26 cellular contexts compared by ENCODE assay signal in the genomic region with DNA sequence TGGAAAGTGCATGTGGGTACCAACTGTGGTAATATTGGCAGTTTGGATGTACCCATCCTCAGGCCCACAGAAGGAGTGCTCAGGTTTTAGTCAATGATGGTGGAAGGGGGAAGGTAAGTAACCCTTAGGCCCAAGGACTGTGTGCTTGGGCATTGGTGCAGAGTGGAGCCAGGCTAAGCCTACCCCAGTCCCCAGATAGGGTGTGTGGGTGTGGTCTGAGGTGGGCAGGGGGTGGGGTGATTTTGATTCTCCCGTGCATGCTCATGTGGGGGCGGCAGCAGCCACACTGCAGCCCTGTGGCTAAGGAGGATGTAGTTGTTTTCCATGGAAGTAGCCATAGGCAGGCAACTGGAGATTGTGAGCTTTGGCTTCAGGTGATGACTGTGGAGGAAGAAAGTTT.
"Had no signal": no experiment of that assay in that cellular context is flagged by ENCODE, and none has a peak within 500 bp of the region (broad histone marks: within the 10 kb centered on the region; RNA-seq: fewer than 3 reads in every experiment).

No MANE protein-coding gene starts in this region.

- DNase-seq: naive thymus-derived CD8-positive, alpha-beta T cell; nephron progenitor cell; occipital lobe; ovary; posterior cingulate gyrus; psoas muscle; right cardiac atrium; right lobe of liver; sigmoid colon; small intestine; stimulated activated CD4-positive, alpha-beta T cell treated with anti-CD3 and anti-CD28 coated beads, Interleukin-15, amount 100 ng/mL, for 24 hours; stimulated activated CD4-positive, alpha-beta T cell treated with anti-CD3 and anti-CD28 coated beads, Interleukin-2, amount 100 ng/mL, for 24 hours; stimulated activated CD4-positive, alpha-beta T cell treated with anti-CD3 and anti-CD28 coated beads, Interleukin-2, amount 100 ng/mL, for 48 hours; stimulated activated CD4-positive, alpha-beta T cell treated with anti-CD3 and anti-CD28 coated beads, Interleukin-4, amount 100 ng/mL, for 24 hours; stimulated activated naive B cell treated with anti-CD40 and anti-IgM and Interleukin-4, amounts not matched to agents 10 μg/mL and 1 μg/mL and 100 μg/mL, for 72 hours; stimulated activated naive CD4-positive, alpha-beta T cell treated with Interleukin-2 at 50 U/mL for 16 hours; stomach; thyroid gland; trophoblast cell; upper lobe of left lung; uterus had no signal

- ATAC-seq: naive thymus-derived CD8-positive, alpha-beta T cell; natural killer cell treated with Interleukin-12 subunit alpha and Interleukin-12 subunit beta and Interleukin-15 and Interleukin-18, amount 100 ng/mL, for 72 hours; psoas muscle; right cardiac atrium; right lobe of liver; stimulated activated effector memory CD8-positive, alpha-beta T cell treated with anti-CD3 and anti-CD28 coated beads, Interleukin-12 subunit alpha, Interleukin-12 subunit beta, amount 100 ng/mL, for 72 hours had no signal

- H2AFZ ChIP-seq: parathyroid adenoma had no signal

- H3K9me3 ChIP-seq: ovary, psoas muscle, right lobe of liver, sigmoid colon, thoracic aorta, thyroid gland, tibial nerve, upper lobe of left lung, uterus had no signal

- H3K79me2 ChIP-seq: parathyroid adenoma had no signal

- FAIRE-seq: small intestine had no signal

- H3K36me3 ChIP-seq: ovary, right lobe of liver, sigmoid colon, stomach, thoracic aorta, thyroid gland, tibial nerve, upper lobe of left lung, uterus had no signal

- H3K4me1 ChIP-seq: parathyroid adenoma, psoas muscle, right lobe of liver, sigmoid colon, stomach, thyroid gland, tibial nerve, upper lobe of left lung, uterus had no signal

- H3K4me3 ChIP-seq: ovary, psoas muscle, right lobe of liver, sigmoid colon, stomach, thoracic aorta, thyroid gland, tibial nerve, upper lobe of left lung, uterus had no signal

- H3K27me3 ChIP-seq: ovary, right lobe of liver, sigmoid colon, stomach, thyroid gland, tibial nerve, upper lobe of left lung, uterus had no signal

- H3K27ac ChIP-seq: ovary, parathyroid adenoma, psoas muscle, right lobe of liver, sigmoid colon, stomach, thoracic aorta, thyroid gland, tibial nerve, upper lobe of left lung, uterus had no signal

- H3K9ac ChIP-seq: parathyroid adenoma had no signal
